ENCODE assay signal across 25 cellular contexts in genomic region chr3:26193558-26193957, GRCh38.
"Had no signal": no experiment of that assay in that cellular context is flagged by ENCODE, and none has a peak within 500 bp of the region (broad histone marks: within the 10 kb centered on the region; RNA-seq: fewer than 3 reads in every experiment).

No MANE protein-coding gene starts in this region.

- H3K4me3 Mint-ChIP-seq: immature natural killer cell; mesothelial cell of epicardium; naive B cell; natural killer cell treated with Interleukin-12 subunit alpha and Interleukin-12 subunit beta and Interleukin-15 and Interleukin-18, amount 100 ng/mL, for 72 hours; neural crest cell; stimulated activated naive CD8-positive, alpha-beta T cell treated with anti-CD3 and anti-CD28 coated beads, Interleukin-15, Interleukin-2, amounts not matched to agents 100 ng/mL and 50 ng/mL, for 24 hours; type B pancreatic cell had no signal

- H3K27me3 Mint-ChIP-seq: naive B cell; natural killer cell treated with Interleukin-12 subunit alpha and Interleukin-12 subunit beta and Interleukin-15 and Interleukin-18, amount 100 ng/mL, for 72 hours; stimulated activated naive CD8-positive, alpha-beta T cell treated with anti-CD3 and anti-CD28 coated beads, Interleukin-15, Interleukin-2, amounts not matched to agents 100 ng/mL and 50 ng/mL, for 24 hours; type B pancreatic cell had no signal

- H3K4me1 Mint-ChIP-seq: immature natural killer cell, naive B cell, neural crest cell had no signal

- H3K27ac Mint-ChIP-seq: immature natural killer cell; mesothelial cell of epicardium; naive B cell; natural killer cell treated with Interleukin-12 subunit alpha and Interleukin-12 subunit beta and Interleukin-15 and Interleukin-18, amount 100 ng/mL, for 72 hours; stimulated activated naive CD8-positive, alpha-beta T cell treated with anti-CD3 and anti-CD28 coated beads, Interleukin-15, Interleukin-2, amounts not matched to agents 100 ng/mL and 50 ng/mL, for 24 hours; type B pancreatic cell had no signal

- ATAC-seq: left colon; natural killer cell treated with Interleukin-12 subunit alpha and Interleukin-12 subunit beta and Interleukin-15 and Interleukin-18, amount 100 ng/mL, for 72 hours; pancreas; right cardiac atrium; sciatic nerve had no signal

- DNase-seq: hypothalamus; immature natural killer cell; kidney; left colon; left ventricle myocardium inferior; mesendoderm; naive B cell; nucleus accumbens; pancreas; posterior cingulate gyrus; retina; right cardiac atrium; stimulated activated CD4-positive, alpha-beta T cell treated with anti-CD3 and anti-CD28 coated beads, Interleukin-12 subunit alpha, Interleukin-12 subunit beta, amount 100 ng/mL, for 4 hours; stimulated activated CD4-positive, alpha-beta T cell treated with anti-CD3 and anti-CD28 coated beads, Interleukin-15, amount 100 ng/mL, for 24 hours; stimulated activated CD4-positive, alpha-beta T cell treated with anti-CD3 and anti-CD28 coated beads, Interleukin-2, amount 100 ng/mL, for 24 hours; stimulated activated CD4-positive, alpha-beta T cell treated with anti-CD3 and anti-CD28 coated beads, Interleukin-4, amount 100 ng/mL, for 1 hour; stimulated activated naive CD4-positive, alpha-beta T cell; substantia nigra; uterus had no signal
